ENCODE assay signal across 21 cellular contexts in the genomic region with DNA sequence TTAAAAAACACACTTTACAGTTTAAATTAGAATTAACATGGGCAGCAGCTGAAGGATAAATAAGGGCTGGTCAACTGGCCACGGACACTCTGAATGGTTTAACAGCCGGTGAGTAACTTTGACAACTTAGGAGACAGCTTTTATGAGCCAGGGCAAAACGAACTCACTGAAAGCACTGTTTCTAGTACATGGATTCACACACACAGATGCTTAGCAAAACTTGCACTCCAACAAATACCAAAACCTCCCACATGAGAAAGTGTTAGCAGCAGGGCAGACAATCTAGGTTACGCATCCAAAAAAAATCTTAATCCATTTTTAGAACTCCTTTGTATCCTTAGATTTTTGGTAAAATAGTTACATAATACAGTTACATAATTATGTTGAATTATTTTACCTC.
"Had no signal": no experiment of that assay in that cellular context is flagged by ENCODE, and none has a peak within 500 bp of the region (broad histone marks: within the 10 kb centered on the region; RNA-seq: fewer than 3 reads in every experiment).

No MANE protein-coding gene starts in this region.

- H3K27ac Mint-ChIP-seq: activated naive CD8-positive, alpha-beta T cell; effector memory CD8-positive, alpha-beta T cell; naive thymus-derived CD4-positive, alpha-beta T cell; neural progenitor cell; stimulated activated naive CD8-positive, alpha-beta T cell treated with anti-CD3 and anti-CD28 coated beads, Interleukin-15, amount 100 ng/mL, for 72 hours had no signal

- H3K4me3 ChIP-seq: cardiac muscle cell, esophagus squamous epithelium, left ventricle myocardium inferior, neural progenitor cell, prostate gland, vagina had no signal

- H3K27ac ChIP-seq: cardiac muscle cell, esophagus squamous epithelium, left ventricle myocardium inferior, neural progenitor cell, prostate gland, vagina, WERI-Rb-1 had no signal

- DNase-seq: activated CD4-positive, alpha-beta T cell treated with anti-CD3 and anti-CD28 coated beads for 1 hour; activated gamma-delta T cell treated with Interleukin-2 at 50 U/mL for 16 hours; effector memory CD8-positive, alpha-beta T cell; esophagus squamous epithelium; foreskin fibroblast; glutamatergic neuron; left ventricle myocardium inferior; mammary epithelial cell; naive thymus-derived CD4-positive, alpha-beta T cell; right cardiac atrium; small intestine; stimulated activated CD4-positive, alpha-beta T cell treated with anti-CD3 and anti-CD28 coated beads, Interleukin-4, amount 100 ng/mL, for 1 hour; stimulated activated naive CD8-positive, alpha-beta T cell treated with anti-CD3 and anti-CD28 coated beads, Interleukin-15, amount 100 ng/mL, for 72 hours; T-helper 2 cell; trophoblast cell; WERI-Rb-1 had no signal

- H3K36me3 Mint-ChIP-seq: activated naive CD8-positive, alpha-beta T cell; naive thymus-derived CD4-positive, alpha-beta T cell; neural progenitor cell had no signal

- H3K4me2 ChIP-seq: neural progenitor cell had no signal

- H3K9me3 ChIP-seq: esophagus squamous epithelium, left ventricle myocardium inferior, prostate gland, vagina had no signal

- H3K9ac ChIP-seq: neural progenitor cell had no signal

- H3K9me3 Mint-ChIP-seq: neural progenitor cell had no signal

- ATAC-seq: effector memory CD8-positive, alpha-beta T cell; naive thymus-derived CD4-positive, alpha-beta T cell; right cardiac atrium; stimulated activated naive CD8-positive, alpha-beta T cell treated with anti-CD3 and anti-CD28 coated beads, Interleukin-15, amount 100 ng/mL, for 72 hours had no signal

- H3K4me1 Mint-ChIP-seq: naive thymus-derived CD4-positive, alpha-beta T cell; neural progenitor cell; stimulated activated naive CD8-positive, alpha-beta T cell treated with anti-CD3 and anti-CD28 coated beads, Interleukin-15, amount 100 ng/mL, for 72 hours had no signal

- H3K4me3 Mint-ChIP-seq: activated naive CD8-positive, alpha-beta T cell; effector memory CD8-positive, alpha-beta T cell; naive thymus-derived CD4-positive, alpha-beta T cell; neural progenitor cell; stimulated activated naive CD8-positive, alpha-beta T cell treated with anti-CD3 and anti-CD28 coated beads, Interleukin-15, amount 100 ng/mL, for 72 hours had no signal

- H3K4me1 ChIP-seq: esophagus squamous epithelium, neural progenitor cell, prostate gland, vagina had no signal

- H3K36me3 ChIP-seq: cardiac muscle cell, esophagus squamous epithelium, left ventricle myocardium inferior, neural progenitor cell, prostate gland, vagina, WERI-Rb-1 had no signal

- H3K27me3 ChIP-seq: cardiac muscle cell, esophagus squamous epithelium, neural progenitor cell, vagina had no signal

- H2AFZ ChIP-seq: neural progenitor cell had no signal
